In the genomic region with DNA sequence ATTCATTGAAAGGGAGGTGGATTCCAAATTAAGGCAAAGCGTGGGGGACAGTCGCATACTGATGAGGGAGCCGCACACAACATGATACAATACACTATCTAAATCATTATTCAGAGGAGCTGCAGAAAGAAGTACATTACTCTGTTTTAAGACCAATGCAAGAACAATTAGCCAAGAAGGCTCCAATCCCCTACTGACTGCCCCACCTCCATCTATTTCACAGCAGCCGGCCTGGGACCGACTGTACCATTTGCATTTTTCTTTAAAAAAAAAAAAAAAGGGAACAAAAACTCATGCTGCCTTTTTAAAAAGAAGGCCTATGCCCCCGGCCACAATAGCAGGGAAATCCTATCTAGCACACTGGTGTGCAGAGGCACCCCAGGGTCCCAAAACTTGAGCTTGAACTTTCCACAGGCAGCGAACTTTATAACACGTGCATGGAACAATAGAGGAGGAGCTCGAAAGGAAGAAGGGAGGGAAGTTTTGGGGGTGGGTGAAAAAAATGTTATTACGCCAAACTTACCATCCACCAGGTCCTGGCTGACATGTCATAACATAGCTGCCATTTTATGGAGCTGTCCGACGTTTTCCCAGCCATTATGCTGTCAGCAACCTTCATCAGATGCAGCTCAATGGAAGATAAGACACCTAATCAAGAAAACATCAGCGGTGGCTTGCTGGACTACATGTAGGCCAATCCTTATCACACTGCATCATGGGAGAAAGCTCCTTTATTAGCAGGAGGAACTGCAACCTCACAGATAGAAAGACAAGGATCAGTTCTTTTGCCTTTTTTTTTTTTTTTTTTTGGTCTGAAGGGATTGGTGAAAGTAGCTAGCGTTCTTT, we compare ENCODE assay signal across 20 cellular contexts.
"Had no signal": no experiment of that assay in that cellular context is flagged by ENCODE, and none has a peak within 500 bp of the region (broad histone marks: within the 10 kb centered on the region; RNA-seq: fewer than 3 reads in every experiment).

No MANE protein-coding gene starts in this region.

- H3K27me3 ChIP-seq: adrenal gland, cardiac muscle cell, hepatocyte, ovary had no signal

- H3K9me3 ChIP-seq: adrenal gland, ovary, thoracic aorta had no signal

- H3K36me3 ChIP-seq: adrenal gland, cardiac muscle cell, ovary, thoracic aorta had no signal

- H3K4me3 Mint-ChIP-seq: activated CD8-positive, alpha-beta T cell treated with anti-CD3 and anti-CD28 coated beads for 36 hours; activated naive CD4-positive, alpha-beta T cell treated with anti-CD3 and anti-CD28 coated beads, Interleukin-2, amount 50 U/mL, for 24 hours; mesothelial cell of epicardium; neural crest cell; stimulated activated effector memory CD8-positive, alpha-beta T cell treated with anti-CD3 and anti-CD28 coated beads, Interleukin-12 subunit alpha, Interleukin-12 subunit beta, amount 100 ng/mL, for 72 hours; WTC11 had no signal

- FAIRE-seq: colon, endometrium, TTC549 had no signal

- H3K36me3 Mint-ChIP-seq: activated naive CD4-positive, alpha-beta T cell treated with anti-CD3 and anti-CD28 coated beads, Interleukin-2, amount 50 U/mL, for 24 hours; mesothelial cell of epicardium; stimulated activated effector memory CD8-positive, alpha-beta T cell treated with anti-CD3 and anti-CD28 coated beads, Interleukin-12 subunit alpha, Interleukin-12 subunit beta, amount 100 ng/mL, for 72 hours; WTC11 had no signal

- H3K4me1 Mint-ChIP-seq: activated naive CD4-positive, alpha-beta T cell treated with anti-CD3 and anti-CD28 coated beads, Interleukin-2, amount 50 U/mL, for 24 hours; stimulated activated effector memory CD8-positive, alpha-beta T cell treated with anti-CD3 and anti-CD28 coated beads, Interleukin-12 subunit alpha, Interleukin-12 subunit beta, amount 100 ng/mL, for 72 hours had no signal

- H2AFZ ChIP-seq: hepatocyte had no signal

- H3K9me3 Mint-ChIP-seq: activated CD8-positive, alpha-beta T cell treated with anti-CD3 and anti-CD28 coated beads for 36 hours; activated naive CD4-positive, alpha-beta T cell treated with anti-CD3 and anti-CD28 coated beads, Interleukin-2, amount 50 U/mL, for 24 hours; mesothelial cell of epicardium; neural crest cell; stimulated activated effector memory CD8-positive, alpha-beta T cell treated with anti-CD3 and anti-CD28 coated beads, Interleukin-12 subunit alpha, Interleukin-12 subunit beta, amount 100 ng/mL, for 72 hours; WTC11 had no signal

- H3K4me1 ChIP-seq: adrenal gland had no signal

- H3K79me2 ChIP-seq: hepatocyte had no signal

- DNase-seq: activated CD4-positive, alpha-beta T cell treated with anti-CD3 and anti-CD28 coated beads for 48 hours; activated CD8-positive, alpha-beta memory T cell treated with anti-CD3 and anti-CD28 coated beads, Interleukin-2, amount 50 U/mL, for 4 hours; activated CD8-positive, alpha-beta T cell treated with anti-CD3 and anti-CD28 coated beads for 36 hours; activated effector memory CD4-positive, alpha-beta T cell treated with anti-CD3 and anti-CD28 coated beads, Interleukin-2, amount 50 U/mL, for 16 hours; activated T-cell treated with anti-CD3 and anti-CD28 coated beads, Interleukin-2, amount 50 U/mL, for 48 hours; adrenal gland; islet precursor cell; ovary had no signal

- H3K27ac ChIP-seq: adrenal gland, cardiac muscle cell, ovary, thoracic aorta had no signal

- H3K27ac Mint-ChIP-seq: activated CD8-positive, alpha-beta T cell treated with anti-CD3 and anti-CD28 coated beads for 36 hours; activated naive CD4-positive, alpha-beta T cell treated with anti-CD3 and anti-CD28 coated beads, Interleukin-2, amount 50 U/mL, for 24 hours; mesothelial cell of epicardium; stimulated activated effector memory CD8-positive, alpha-beta T cell treated with anti-CD3 and anti-CD28 coated beads, Interleukin-12 subunit alpha, Interleukin-12 subunit beta, amount 100 ng/mL, for 72 hours; WTC11 had no signal

- H3K4me3 ChIP-seq: adrenal gland, cardiac muscle cell, hepatocyte, lung, ovary, thoracic aorta had no signal

- H3K27me3 Mint-ChIP-seq: activated CD8-positive, alpha-beta T cell treated with anti-CD3 and anti-CD28 coated beads for 36 hours had no signal

- ATAC-seq: activated CD8-positive, alpha-beta T cell treated with anti-CD3 and anti-CD28 coated beads for 36 hours; stimulated activated effector memory CD8-positive, alpha-beta T cell treated with anti-CD3 and anti-CD28 coated beads, Interleukin-12 subunit alpha, Interleukin-12 subunit beta, amount 100 ng/mL, for 72 hours; WTC11 had no signal
